ENCODE assay signal across 1 cellular context in genomic region chr20:44495257-44495656, GRCh38.
A peak's percentile ranks its signal among the peaks of the same experiment; 100 is the strongest.
TF ChIP-seq lines count a peak whose summit lies in the region.

No MANE protein-coding gene starts in this region.

TF ChIP-seq in IMR-90, 13 proteins besides CTCF, POLR2A, EP300 and RAD21:
- peak; percentile 55; the same call in 1 of the 2 replicates for TF ChIP-seq FOS (IDR thresholded peaks at IDR 0.05; ENCODE audit: low read depth, low read length)
- TF ChIP-seq BHLHE40 (IDR thresholded peaks at IDR 0.05; ENCODE audit: low read depth, low read length), result no peak
- TF ChIP-seq CEBPB (IDR thresholded peaks at IDR 0.05; ENCODE audit: low read depth, low read length), result peak; percentile 97
- no peak for TF ChIP-seq MAFK (IDR thresholded peaks at IDR 0.05; ENCODE audit: low read depth, low read length)
- no peak for TF ChIP-seq NFE2L2 (IDR thresholded peaks at IDR 0.05; ENCODE audit: low read depth, low read length)
- TF ChIP-seq MAZ (IDR thresholded peaks at IDR 0.05; ENCODE audit: borderline replicate concordance, low read depth, low read length), result no peak
- TF ChIP-seq CHD1 (IDR thresholded peaks at IDR 0.05; ENCODE audit: low read depth, low read length), result 0 out of 2 replicates have a peak, but pooled peaks have one; percentile 75
- TF ChIP-seq SMC3 (IDR thresholded peaks at IDR 0.05; ENCODE audit: low read depth, low read length), result no peak
- TF ChIP-seq MXI1 (IDR thresholded peaks at IDR 0.05; ENCODE audit: borderline replicate concordance, low read depth, low read length), result no peak
